In the genomic region with DNA sequence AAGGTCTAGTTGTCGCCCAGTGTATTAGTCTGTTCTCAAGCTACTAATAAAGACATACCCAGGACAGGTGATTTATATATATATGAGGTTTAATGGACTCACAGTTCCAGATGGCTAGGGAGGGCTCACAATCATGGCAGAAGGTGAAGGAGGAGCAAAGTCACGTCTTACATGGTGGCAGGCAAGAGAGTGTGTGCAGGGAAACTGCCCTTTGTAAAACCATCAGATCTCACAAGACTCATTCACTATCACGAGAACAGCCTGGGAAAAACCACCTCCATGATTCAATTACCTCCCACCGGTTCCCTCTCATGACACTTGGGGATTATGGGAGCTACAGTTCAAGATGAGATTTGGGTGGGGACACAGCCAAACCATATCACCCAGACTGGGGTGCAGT, we compare ENCODE assay signal across 5 cellular contexts. TPM values are rescaled to one million over a fixed set of nuclear protein-coding genes. Genes with fewer than 3 reads are reported as not detected.
A peak's percentile ranks its signal among the peaks of the same experiment; 100 is the strongest.
DNase-seq lines count a peak whose midpoint lies in the region; ATAC-seq, FAIRE-seq and TF ChIP-seq lines count a peak whose summit lies in the region.
"Not testable (repeated sequence)": the region's sequence is repeated elsewhere in the genome, so short reads cannot be mapped to it uniquely, and the experiment has no call there.

No MANE protein-coding gene starts in this region.

- not testable (repeated sequence) for H3K4me2 ChIP-seq in K562 (ENCODE audit: insufficient read depth, low read length); HepG2 (ENCODE audit: low read depth, low read length)

- H3K9me3 ChIP-seq in WERI-Rb-1 (ENCODE audit: severe bottlenecking): peaks cover 11% of the 10 kb centered on the region
- not testable (repeated sequence) for H3K9me3 ChIP-seq in K562 (replicated peaks; ENCODE audit: control insufficient read depth, insufficient read depth, low read depth, low read length); HepG2 (ENCODE audit: low read length); upper lobe of right lung

- H2AFZ ChIP-seq in K562 (ENCODE audit: low read depth, low read length); HepG2 (ENCODE audit: low read length): not testable (repeated sequence)

- not testable (repeated sequence) for TF ChIP-seq CTCF in WERI-Rb-1 (IDR thresholded peaks at IDR 0.05; ENCODE audit: low read depth, low read length); K562 (IDR thresholded peaks at IDR 0.05 in 2 of 3, conservative IDR thresholded peaks at IDR 0.05 in 1 of 3; ENCODE audit: insufficient read depth in 2 of 3, low read depth in 1 of 3, low read length in 3 of 3); HepG2 (CRISPR knock-in tag; IDR thresholded peaks at IDR 0.05); nephron progenitor cell (IDR thresholded peaks at IDR 0.05); upper lobe of right lung (IDR thresholded peaks at IDR 0.05)

- not testable (repeated sequence) for H3K27me3 ChIP-seq in WERI-Rb-1 (ENCODE audit: insufficient read depth, low read depth, severe bottlenecking); K562 (ENCODE audit: control insufficient read depth in 2 of 2, insufficient read depth in 2 of 2, low read length in 2 of 2); HepG2 (ENCODE audit: control insufficient read depth in 1 of 2, insufficient read depth in 2 of 2, low read length in 2 of 2); upper lobe of right lung

- 25% methylated on average over 4 of the region's 4 CpGs for WGBS in K562 (ENCODE audit: insufficient coverage, low coverage, missing lambda C conversion rate)
- WGBS in HepG2 (ENCODE audit: low lambda C conversion rate): 64% methylated on average over 4 of the region's 4 CpGs

- not testable (repeated sequence) for DNase-seq in WERI-Rb-1; K562 (ENCODE audit: extremely low read depth in 1 of 4, low spot score in 3 of 4); HepG2 (ENCODE audit: low spot score); nephron progenitor cell
- DNase-seq in upper lobe of right lung: peak; percentile 0

- H3K9ac ChIP-seq in K562 (ENCODE audit: insufficient read depth in 1 of 2, low read depth in 2 of 2, low read length in 2 of 2); HepG2 (ENCODE audit: insufficient read depth, low read depth, low read length): not testable (repeated sequence)

- TF ChIP-seq POLR2A in K562 (conservative IDR thresholded peaks at IDR 0.05); HepG2 (IDR thresholded peaks at IDR 0.05; ENCODE audit: insufficient read depth in 1 of 2, low read depth in 2 of 2, low read length in 2 of 2): not testable (repeated sequence)

- not testable (repeated sequence) for H3K4me1 ChIP-seq in K562 (replicated peaks in 1 of 2; ENCODE audit: control insufficient read depth in 2 of 2, insufficient read depth in 2 of 2, low read length in 2 of 2); HepG2 (ENCODE audit: insufficient read depth, low read length); upper lobe of right lung

- not testable (repeated sequence) for H4K20me1 ChIP-seq in K562 (replicated peaks; ENCODE audit: control insufficient read depth, insufficient read depth, low read length); HepG2 (ENCODE audit: insufficient read depth, low read length)

- not testable (repeated sequence) for H3K36me3 ChIP-seq in WERI-Rb-1; K562 (ENCODE audit: control insufficient read depth, insufficient read depth, low read length); HepG2 (replicated peaks in 1 of 2; ENCODE audit: control insufficient read depth in 1 of 2, insufficient read depth in 2 of 2, low read length in 2 of 2); upper lobe of right lung

- H3K79me2 ChIP-seq in K562 (ENCODE audit: control insufficient read depth, insufficient read depth, low read length); HepG2 (ENCODE audit: insufficient read depth, low read length): not testable (repeated sequence)

- POLR2A ChIA-PET in K562 (lab: Yijun Ruan, JAX): interaction anchor here (0.7 to 1.0 kb wide), 2 partner anchors 8 to 9 kb away, joined by 3 to 4 read pairs; no protein-coding TSS in a partner anchor
- POLR2A ChIA-PET in HepG2 (lab: Yijun Ruan, JAX): not testable (repeated sequence)

- in situ Hi-C loops in K562 (cut with MboI); HepG2 (cut with HindIII; ENCODE audit: extremely low pct_ligation_motif_present, low pct_unique_long_range_greater_than_20kb): not testable (repeated sequence)

- H3K9me3 Mint-ChIP-seq in nephron progenitor cell: peaks cover 25% of the 10 kb centered on the region

- intact Hi-C loops in K562 (cut with micrococcal nuclease); HepG2 (cut with micrococcal nuclease; ENCODE audit: unreplicated experiment); upper lobe of right lung (cut with DNase I): not testable (repeated sequence)

- H3K27ac ChIP-seq in WERI-Rb-1: peak overlapping the region; percentile 18; the same call in 1 of the 2 replicates
- H3K27ac ChIP-seq in K562 (ENCODE audit: extremely low read depth, low read depth, low read length); HepG2 (ENCODE audit: extremely low read length, insufficient read depth, low read length); upper lobe of right lung: not testable (repeated sequence)

- TF ChIP-seq RAD21 in K562 (CRISPR knock-in tag; conservative IDR thresholded peaks at IDR 0.05 in 1 of 2, IDR thresholded peaks at IDR 0.05 in 1 of 2); HepG2 (CRISPR knock-in tag; IDR thresholded peaks at IDR 0.05): not testable (repeated sequence)

- peak overlapping the region; percentile 81 for H3K27ac Mint-ChIP-seq in nephron progenitor cell

- FAIRE-seq in K562 (lab: Jason Lieb, UNC); HepG2 (lab: Jason Lieb, UNC): not testable (repeated sequence)

- H3K9me1 ChIP-seq in K562 (ENCODE audit: control insufficient read depth, insufficient read depth, low read length): not testable (repeated sequence)

- ATAC-seq in K562, HepG2, upper lobe of right lung: not testable (repeated sequence)

- peaks cover 22% of the 10 kb centered on the region for H3K27me3 Mint-ChIP-seq in nephron progenitor cell (ENCODE audit: low read depth, poor library complexity)

- peaks cover 20% of the 10 kb centered on the region for H3K4me1 Mint-ChIP-seq in nephron progenitor cell

- not testable (repeated sequence) for H3K4me3 Mint-ChIP-seq in nephron progenitor cell

- BruUV-seq in K562 (replicated peaks; lab: Mats Ljungman, UMichigan); HepG2 (replicated peaks; lab: Mats Ljungman, UMichigan): not testable (repeated sequence)

- TF ChIP-seq EP300 in K562 (IDR thresholded peaks at IDR 0.05; ENCODE audit: low read length); HepG2 (IDR thresholded peaks at IDR 0.05; ENCODE audit: low read depth in 2 of 2, low read length in 2 of 2); HepG2 (CRISPR knock-in tag; IDR thresholded peaks at IDR 0.05; ENCODE audit: borderline replicate concordance): not testable (repeated sequence)

- not testable (repeated sequence) for H3K4me3 ChIP-seq in WERI-Rb-1 (ENCODE audit: low read depth, low read length); K562; HepG2 (replicated peaks in 1 of 3; ENCODE audit: insufficient read depth in 1 of 3, low read depth in 2 of 3, low read length in 3 of 3); upper lobe of right lung

- CTCF ChIA-PET in K562 (lab: Yijun Ruan, JAX; ENCODE audit: low intra/inter-chr PET ratio); HepG2 (lab: Yijun Ruan, JAX; ENCODE audit: low intra/inter-chr PET ratio, low total read pairs): not testable (repeated sequence)

- not testable (repeated sequence) for H3K36me3 Mint-ChIP-seq in nephron progenitor cell (ENCODE audit: low read depth)

RNA-seq across cellular contexts. Expression of gene FUBP3, which starts 16.9 kb away (rescaled TPM):
- total RNA-seq in K562 (2011; cell fraction: chromatin; rRNA removed; ENCODE audit: low replicate concordance): 99.7 and 118 TPM in 2 replicates
- total RNA-seq in K562 (2011; cell fraction: nucleolus; rRNA removed): 54.1 and 60.0 TPM in 2 replicates
- total RNA-seq in K562 (2011; cell fraction: nucleoplasm; rRNA removed): 85.2 and 92.0 TPM in 2 replicates
- total RNA-seq in K562 (2014; rRNA removed): 64.0 and 82.7 TPM in 2 replicates
- 41.0 and 43.2 TPM in 2 replicates for total RNA-seq in K562 (2014; rRNA removed; fragmentation: Illumina TruSeq; extraction: Trizol)
- total RNA-seq in K562 (2015; rRNA removed; fragmentation: Illumina TruSeq; extraction: Trizol): 45.0 and 48.1 TPM in 2 replicates
- total RNA-seq in K562 (2021): 51.7 and 54.0 TPM in 2 replicates
- 35.3 and 40.1 TPM in 2 replicates for polyA plus RNA-seq in K562 (2011; rRNA removed)
- polyA plus RNA-seq in K562 (2011; cell fraction: cytosol; rRNA removed): 18.3 and 22.3 TPM in 2 replicates
- polyA plus RNA-seq in K562 (2011; cell fraction: nucleus; rRNA removed): 86.0 and 122 TPM in 2 replicates
- 45.9 and 47.7 TPM in 2 replicates for polyA plus RNA-seq in K562 (2012)
- 57.0 and 70.8 TPM in 2 replicates for polyA plus RNA-seq in K562 (2014; fragmentation: Illumina TruSeq; extraction: Trizol)
- polyA plus RNA-seq in K562 (2014; fragmentation: Nextera tagmentation; extraction: Ambion mirVana): 1 to 10 TPM; 3.0 to 7.1 TPM
- 56.8 and 68.9 TPM in 2 replicates for polyA plus RNA-seq in K562 (2014; rRNA removed)
- polyA minus RNA-seq in K562 (2011; rRNA and poly(A)+ RNA removed): 36.6 and 40.7 TPM in 2 replicates
- 19.4 and 26.0 TPM in 2 replicates for polyA minus RNA-seq in K562 (2011; cell fraction: cytosol; rRNA and poly(A)+ RNA removed)
- polyA minus RNA-seq in K562 (2011; cell fraction: nucleus; rRNA and poly(A)+ RNA removed): 28.1 and 35.4 TPM in 2 replicates
- total RNA-seq in HepG2 (2016; rRNA removed; fragmentation: Illumina TruSeq; extraction: Trizol): 40.0 and 42.7 TPM in 2 replicates
- 6.3 and 7.8 TPM in 2 replicates for total RNA-seq in HepG2 (2016; cell fraction: cytosol; rRNA removed; fragmentation: Illumina TruSeq; extraction: Trizol; ENCODE audit: low read depth)
- 36.9 and 42.9 TPM in 2 replicates for total RNA-seq in HepG2 (2016; cell fraction: insoluble cytoplasmic fraction; rRNA removed; fragmentation: Illumina TruSeq; extraction: Trizol)
- total RNA-seq in HepG2 (2016; cell fraction: membrane; rRNA removed; fragmentation: Illumina TruSeq; extraction: Trizol): 18.7 and 20.2 TPM in 2 replicates
- total RNA-seq in HepG2 (2016; cell fraction: nucleus; rRNA removed; fragmentation: Illumina TruSeq; extraction: Trizol): 29.1 and 31.8 TPM in 2 replicates
- polyA plus RNA-seq in HepG2 (2011; rRNA removed): 28.7 and 45.9 TPM in 2 replicates
- 19.2 and 22.5 TPM in 2 replicates for polyA plus RNA-seq in HepG2 (2011; cell fraction: cytosol; rRNA removed)
- 87.0 and 120 TPM in 2 replicates for polyA plus RNA-seq in HepG2 (2011; cell fraction: nucleus; rRNA removed)
- polyA plus RNA-seq in HepG2 (2012): 32.5 and 37.6 TPM in 2 replicates
- polyA plus RNA-seq in HepG2 (2016; cell fraction: cytosol; fragmentation: Illumina TruSeq; extraction: Trizol; ENCODE audit: low read depth): 4.9 and 5.9 TPM in 2 replicates
- 52.7 and 56.2 TPM in 2 replicates for polyA plus RNA-seq in HepG2 (2016; cell fraction: insoluble cytoplasmic fraction; fragmentation: Illumina TruSeq; extraction: Trizol; ENCODE audit: low read depth)
- 13.3 and 13.7 TPM in 2 replicates for polyA plus RNA-seq in HepG2 (2016; cell fraction: membrane; fragmentation: Illumina TruSeq; extraction: Trizol; ENCODE audit: low read depth)
- 67.5 and 77.3 TPM in 2 replicates for polyA plus RNA-seq in HepG2 (2016; cell fraction: nucleus; fragmentation: Illumina TruSeq; extraction: Trizol; ENCODE audit: insufficient read depth, low read depth)
- polyA minus RNA-seq in HepG2 (2011; rRNA and poly(A)+ RNA removed; ENCODE audit: low replicate concordance): 35.2 and 98.1 TPM in 2 replicates
- 16.8 and 22.0 TPM in 2 replicates for polyA minus RNA-seq in HepG2 (2011; cell fraction: cytosol; rRNA and poly(A)+ RNA removed)
- polyA minus RNA-seq in HepG2 (2011; cell fraction: nucleus; rRNA and poly(A)+ RNA removed): 26.3 and 38.8 TPM in 2 replicates
- total RNA-seq in upper lobe of right lung: 39.7 TPM
